ENCODE assay signal across 9 cellular contexts in genomic region chr16:1769402-1770300, GRCh38. TPM values are rescaled to one million over a fixed set of nuclear protein-coding genes. Genes with fewer than 3 reads are reported as not detected.
DNase-seq lines count a peak whose midpoint lies in the region; ATAC-seq and TF ChIP-seq lines count a peak whose summit lies in the region.
"Had no signal": no experiment of that assay in that cellular context is flagged by ENCODE, and none has a peak within 500 bp of the region (broad histone marks: within the 10 kb centered on the region; RNA-seq: fewer than 3 reads in every experiment).

No MANE protein-coding gene starts in this region.

- H3K9me3 ChIP-seq in CD4-positive, alpha-beta T cell (ENCODE audit: control insufficient read depth, low read length): no peaks in the 10 kb centered on the region
- H3K9me3 ChIP-seq in Karpas-422 (ENCODE audit: low read length) (no peaks in the 10 kb centered on the region), ovary (no peaks in the 10 kb centered on the region)

- H2AFZ ChIP-seq in Karpas-422 (ENCODE audit: low read length): no peak overlapping the region

- intact Hi-C loops in CD4-positive, alpha-beta T cell (cut with DNase I, micrococcal nuclease): loop anchor here (5.0 to 10.0 kb wide), 7 partner anchors 58 to 417 kb away; partner anchors contain the start of genes FAHD1 (in 1 of the 2), GNPTG (in 1 of the 2), HAGH (in 1 of the 2) and JPT2 (in 1 of the 2)
- intact Hi-C loops in ovary (cut with DNase I): no loop called here

- TF ChIP-seq POLR2A in ovary (IDR thresholded peaks at IDR 0.05): peak; percentile 2

- peaks cover 41% of the 10 kb centered on the region for H3K79me2 ChIP-seq in Karpas-422 (ENCODE audit: low read length)

- no peaks in the 10 kb centered on the region for H3K9me3 Mint-ChIP-seq in CD4-positive, alpha-beta T cell
- H3K9me3 Mint-ChIP-seq in chondrocyte (ENCODE audit: low read depth): no peaks in the 10 kb centered on the region

- H4K20me1 ChIP-seq in Karpas-422 (ENCODE audit: insufficient read depth, low read depth, low read length): peaks cover 17% of the 10 kb centered on the region

- H3K4me1 Mint-ChIP-seq in CD4-positive, alpha-beta T cell (ENCODE audit: low read depth): peaks cover 16% of the 10 kb centered on the region
- peaks cover 21% of the 10 kb centered on the region for H3K4me1 Mint-ChIP-seq in chondrocyte (ENCODE audit: low read depth)

- H3K36me3 ChIP-seq in Karpas-422 (ENCODE audit: insufficient read depth, low read length): no peaks in the 10 kb centered on the region; the same call in none of the 2 replicates
- no peaks in the 10 kb centered on the region for H3K36me3 ChIP-seq in ovary

- H3K9me2 ChIP-seq in Karpas-422 (replicated peaks; ENCODE audit: insufficient read depth, low read length): no peaks in the 10 kb centered on the region

- H3K36me3 Mint-ChIP-seq in CD4-positive, alpha-beta T cell (ENCODE audit: low read depth): peaks cover 35% of the 10 kb centered on the region
- H3K36me3 Mint-ChIP-seq in chondrocyte (ENCODE audit: low read depth): peaks cover 4% of the 10 kb centered on the region

- H3K4me2 ChIP-seq in Karpas-422 (ENCODE audit: low read depth, low read length, poor library complexity, severe bottlenecking): peak overlapping the region; percentile 97

- H3K4me1 ChIP-seq in Karpas-422 (ENCODE audit: low read length) (peaks cover 26% of the 10 kb centered on the region), ovary (ENCODE audit: insufficient read depth) (peaks cover 17% of the 10 kb centered on the region)

- peak overlapping the region; percentile 62 for H3K27ac Mint-ChIP-seq in CD4-positive, alpha-beta T cell
- peak overlapping the region; percentile 63 for H3K27ac Mint-ChIP-seq in chondrocyte (ENCODE audit: unreplicated experiment)

- TF ChIP-seq EP300 in ovary (IDR thresholded peaks at IDR 0.05): no peak

- H3K4me3 Mint-ChIP-seq in CD4-positive, alpha-beta T cell: peak overlapping the region; percentile 80
- H3K4me3 Mint-ChIP-seq in chondrocyte (ENCODE audit: unreplicated experiment): peak overlapping the region; percentile 22

- POLR2A ChIA-PET in CD4-positive, alpha-beta T cell (lab: Charles Lee): interaction anchor here (1.0 to 7.9 kb wide), 4 partner anchors 12 to 92 kb away, joined by 4 to 163 read pairs (median 12); partner anchors contain the start of genes FAHD1, HAGH, JPT2 and MAPK8IP3

- DNase-seq in CD4-positive, alpha-beta T cell: no peak
- peak; percentile 53 for DNase-seq in Karpas-422
- DNase-seq in chondrocyte (ENCODE audit: low spot score): no peak
- peak in 1 of 5 donors; percentile 50 for DNase-seq in ovary
- no peak for DNase-seq in NCI-H2081 treated with DMSO at 0.1 percent for 48 hours (lab: John Stamatoyannopoulos, UW)
- no peak for DNase-seq in T-helper 9 cell
- DNase-seq in NCI-H1694 treated with DMSO at 0.1 percent for 48 hours (lab: John Stamatoyannopoulos, UW): no peak

- H3K27ac ChIP-seq in CD4-positive, alpha-beta T cell (ENCODE audit: low read depth, low read length): no peak overlapping the region
- H3K27ac ChIP-seq in Karpas-422 (ENCODE audit: low read length) (peak overlapping the region; percentile 68; the same call in 1 of the 2 replicates), ovary (peak overlapping the region in 1 of 2 donors; percentile 27)
- H3K27ac ChIP-seq: SJSA1 had no signal

- peak overlapping the region; percentile 86 for H3K4me3 ChIP-seq in Karpas-422 (ENCODE audit: low read length)
- H3K4me3 ChIP-seq in ovary: peak overlapping the region; percentile 92

- H3K9ac ChIP-seq in Karpas-422 (ENCODE audit: low read length): peak overlapping the region; percentile 93

- H3K27me3 Mint-ChIP-seq in CD4-positive, alpha-beta T cell: no peaks in the 10 kb centered on the region
- no peaks in the 10 kb centered on the region for H3K27me3 Mint-ChIP-seq in chondrocyte (ENCODE audit: low read depth)

- TF ChIP-seq CTCF in CD4-positive, alpha-beta T cell (IDR thresholded peaks at IDR 0.05): no peak
- TF ChIP-seq CTCF in chondrocyte (IDR thresholded peaks at IDR 0.05): no peak
- no peak for TF ChIP-seq CTCF in ovary (IDR thresholded peaks at IDR 0.05)

- no peaks in the 10 kb centered on the region for H3K27me3 ChIP-seq in CD4-positive, alpha-beta T cell (ENCODE audit: control insufficient read depth, insufficient read depth, low read length)
- H3K27me3 ChIP-seq in Karpas-422 (ENCODE audit: low read length): no peaks in the 10 kb centered on the region
- H3K27me3 ChIP-seq in ovary: no peaks in the 10 kb centered on the region
- H3K27me3 ChIP-seq: SJSA1 had no signal

- CTCF ChIA-PET in CD4-positive, alpha-beta T cell (lab: Charles Lee): no interaction called here

- whole genome bisulfite sequencing in ovary, 3 donors: 61 to 80% (median 68%) methylated on average over 22 to 27 of the region's 27 CpGs

- ATAC-seq in CD4-positive, alpha-beta T cell (ENCODE audit: poor library complexity): no peak
- no peak for ATAC-seq in HG03571 (IDR thresholded peaks at IDR 0.05; ENCODE audit: unreplicated experiment)

RNA-seq across cellular contexts. Expression of gene NME3, which starts 1.7 kb away (rescaled TPM):
- total RNA-seq in CD4-positive, alpha-beta T cell: 10 to 100 TPM; 46.2 to 54.2 TPM
- total RNA-seq in Karpas-422 (2014; rRNA removed; shearing (Covaris generic); ENCODE audit: low replicate concordance): 35.9 and 83.0 TPM in 2 replicates
- total RNA-seq in chondrocyte: 51.0 to 62.9 TPM (median 53.8 TPM) in 3 replicates
- total RNA-seq in ovary: 100 to 1,000 TPM in 1 of 7 donors, 10 to 100 TPM in 6; 68.6 to 129 (median 86.8) TPM
- polyA plus RNA-seq in ovary: 100 to 1,000 TPM in 1 of 2 donors, not detected in 1; 128 TPM

RNA-seq across cellular contexts. Expression of gene EME2, which starts 3.0 kb away (rescaled TPM):
- total RNA-seq in CD4-positive, alpha-beta T cell: 10 to 100 TPM; 28.6 to 30.8 TPM
- 7.7 and 27.2 TPM in 2 replicates for total RNA-seq in Karpas-422 (2014; rRNA removed; shearing (Covaris generic); ENCODE audit: low replicate concordance)
- 16.9 to 28.4 TPM (median 19.7 TPM) in 3 replicates for total RNA-seq in chondrocyte
- total RNA-seq in ovary: 10 to 100 TPM in 6 of 7 donors, 1 to 10 TPM in 1; 6.2 to 19.2 (median 16.1) TPM
- 1 to 10 TPM in 1 of 2 donors, under 1 TPM in 1; 0.83 to 4.6 TPM for polyA plus RNA-seq in ovary

RNA-seq across cellular contexts. Expression of gene MRPS34, which starts 3.3 kb away (rescaled TPM):
- total RNA-seq in CD4-positive, alpha-beta T cell: 10 to 100 TPM; 25.5 to 26.9 TPM
- 101 and 177 TPM in 2 replicates for total RNA-seq in Karpas-422 (2014; rRNA removed; shearing (Covaris generic); ENCODE audit: low replicate concordance)
- total RNA-seq in chondrocyte (54.5 to 78.7 TPM (median 60.4 TPM) in 3 replicates), ovary (10 to 100 TPM; 47.5 to 79.4 (median 53.6) TPM)
- polyA plus RNA-seq in ovary: 10 to 100 TPM; 31.8 to 61.4 TPM

RNA-seq across cellular contexts. Expression of gene SPSB3, which starts 12.7 kb away (rescaled TPM):
- 10 to 100 TPM; 86.3 to 87.6 TPM for total RNA-seq in CD4-positive, alpha-beta T cell
- 38.5 and 73.9 TPM in 2 replicates for total RNA-seq in Karpas-422 (2014; rRNA removed; shearing (Covaris generic); ENCODE audit: low replicate concordance)
- total RNA-seq in chondrocyte (30.8 to 32.1 TPM (median 31.5 TPM) in 3 replicates), ovary (10 to 100 TPM; 34.9 to 98.5 (median 57.6) TPM)
- 100 to 1,000 TPM in 1 of 2 donors, 1 to 10 TPM in 1; 2.4 to 138 TPM for polyA plus RNA-seq in ovary

RNA-seq across cellular contexts. Expression of gene NUBP2, which starts 13.1 kb away (rescaled TPM):
- 10 to 100 TPM; 36.4 to 38.1 TPM for total RNA-seq in CD4-positive, alpha-beta T cell
- total RNA-seq in Karpas-422 (2014; rRNA removed; shearing (Covaris generic); ENCODE audit: low replicate concordance): 35.9 and 66.3 TPM in 2 replicates
- total RNA-seq in chondrocyte (36.5 to 46.0 TPM (median 40.7 TPM) in 3 replicates), ovary (10 to 100 TPM; 42.8 to 72.0 (median 52.3) TPM)
- polyA plus RNA-seq in ovary: 10 to 100 TPM in 1 of 2 donors, under 1 TPM in 1; 0.50 to 76.5 TPM

Comparison
In these comparisons a context has a peak if more than half of its experiments do, and no peak if none do; other contexts are left out.
1. intact Hi-C loops: an anchor here in CD4-positive, alpha-beta T cell (5.0 to 10.0 kb wide); none called in ovary.